Comparison of ENCODE assay signal across 1 cellular context in the genomic region with DNA sequence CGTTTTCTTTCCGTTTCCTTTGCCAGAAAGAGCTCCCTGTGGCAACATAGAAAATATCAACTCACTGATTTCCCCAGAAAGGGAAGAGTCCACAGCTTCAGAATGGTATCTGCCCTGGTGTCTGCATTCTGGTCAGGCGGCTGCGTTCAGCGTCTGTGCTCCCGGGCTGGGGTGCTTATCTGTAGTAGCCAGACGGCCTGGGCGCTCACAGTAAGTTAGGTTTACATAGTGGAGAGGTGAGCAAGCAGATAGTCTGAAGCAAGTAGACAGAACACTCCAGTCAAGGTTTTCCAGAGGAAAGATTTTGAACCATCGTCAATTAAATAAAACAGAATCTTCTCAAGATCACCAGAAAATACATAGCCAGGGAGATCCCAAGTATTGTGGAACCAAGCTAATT. TPM values are rescaled to one million over a fixed set of nuclear protein-coding genes. Genes with fewer than 3 reads are reported as not detected.
"Had no signal": no experiment of that assay in that cellular context is flagged by ENCODE, and none has a peak within 500 bp of the region (broad histone marks: within the 10 kb centered on the region; RNA-seq: fewer than 3 reads in every experiment).

No MANE protein-coding gene starts in this region.

RNA-seq across cellular contexts. Expression of a gene that starts 29.4 kb away (rescaled TPM):
- total RNA-seq: left ventricle myocardium inferior had no signal
